Comparison of ENCODE assay signal across 18 cellular contexts in the genomic region with DNA sequence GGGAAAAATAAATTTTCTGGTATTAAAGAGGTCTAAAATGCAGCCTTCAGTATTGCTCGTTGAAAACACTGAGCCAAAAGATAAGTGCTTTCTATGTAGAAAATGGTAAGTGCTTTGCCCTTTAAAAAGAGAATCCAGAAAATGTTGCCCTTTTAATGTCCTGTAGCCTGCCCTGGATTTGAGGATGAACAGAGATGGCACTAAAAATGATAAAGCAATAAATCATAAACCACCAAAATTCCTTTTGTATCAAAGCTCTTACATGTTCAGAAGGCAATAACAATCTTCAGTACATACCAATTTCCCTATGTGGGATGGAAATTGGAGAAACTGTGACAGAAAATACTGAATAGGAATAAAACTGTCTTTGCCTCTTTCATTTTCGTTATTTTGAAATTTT.
"Had no signal": no experiment of that assay in that cellular context is flagged by ENCODE, and none has a peak within 500 bp of the region (broad histone marks: within the 10 kb centered on the region; RNA-seq: fewer than 3 reads in every experiment).

No MANE protein-coding gene starts in this region.

- H3K36me3 Mint-ChIP-seq: IgD-negative memory B cell had no signal

- H3K4me2 ChIP-seq: KMS-11 had no signal

- H3K27ac ChIP-seq: KMS-11 had no signal

- H3K27ac Mint-ChIP-seq: IgD-negative memory B cell had no signal

- H3K27me3 Mint-ChIP-seq: IgD-negative memory B cell had no signal

- H3K4me3 ChIP-seq: K562 had no signal

- H3K9ac ChIP-seq: KMS-11 had no signal

- DNase-seq: Kasumi-1, MM.1S, NCI-H1092 treated with DMSO at 0.1 percent for 48 hours, NCI-H1436, NCI-H187, NCI-H2029, NCI-H2081 treated with DMSO at 0.1 percent for 48 hours, NCI-H2227 treated with DMSO at 0.1 percent for 48 hours, NCI-H524, NCI-H526 treated with DMSO at 0.1 percent for 48 hours, NCI-H748 treated with DMSO at 0.1 percent for 48 hours, PC-3, SIG-M5 had no signal

- FAIRE-seq: K562 had no signal

- H3K4me3 Mint-ChIP-seq: IgD-negative memory B cell had no signal

- ATAC-seq: K562, Panc1, PC-3, Right ventricle myocardium inferior had no signal

- H3K4me1 Mint-ChIP-seq: IgD-negative memory B cell had no signal
